1 cellular context compared by ENCODE assay signal in genomic region chr2:203650860-203651613, GRCh38.
TF ChIP-seq lines count a peak whose summit lies in the region.

No MANE protein-coding gene starts in this region.

TF ChIP-seq in HepG2, 621 proteins besides CTCF, POLR2A, EP300 and RAD21 (continued from another document and continues in another):
- TF ChIP-seq ARID4A (CRISPR knock-in tag; IDR thresholded peaks at IDR 0.05; ENCODE audit: borderline replicate concordance) (peak; percentile 63; the same call in 1 of the 2 replicates), ZNF3 (CRISPR knock-in tag; IDR thresholded peaks at IDR 0.05) (peak; percentile 44), NFYC (CRISPR knock-in tag; IDR thresholded peaks at IDR 0.05) (no peak), HNRNPLL (IDR thresholded peaks at IDR 0.05; ENCODE audit: low read depth, low read length, poor library complexity, severe bottlenecking) (no peak), HINFP (CRISPR knock-in tag; IDR thresholded peaks at IDR 0.05; ENCODE audit: low read depth) (no peak), ZFAT (CRISPR knock-in tag; conservative IDR thresholded peaks at IDR 0.05) (no peak), ZNF274 (CRISPR knock-in tag; IDR thresholded peaks at IDR 0.05) (no peak), IRF2 (CRISPR knock-in tag; IDR thresholded peaks at IDR 0.05) (peak; percentile 39; the same call in 1 of the 2 replicates), MYNN (CRISPR knock-in tag; IDR thresholded peaks at IDR 0.05; ENCODE audit: low read depth) (no peak), RARG (CRISPR knock-in tag; IDR thresholded peaks at IDR 0.05; ENCODE audit: low read depth) (no peak), HOXA9 (CRISPR knock-in tag; IDR thresholded peaks at IDR 0.05; ENCODE audit: borderline replicate concordance) (no peak), ZNF747 (CRISPR knock-in tag; IDR thresholded peaks at IDR 0.05; ENCODE audit: borderline replicate concordance) (0 out of 2 replicates have a peak, but pooled peaks have one; percentile 57), ZNF781 (CRISPR knock-in tag; IDR thresholded peaks at IDR 0.05; ENCODE audit: borderline replicate concordance, not compliant biosample characterization) (no peak), ZNF75D (CRISPR knock-in tag; IDR thresholded peaks at IDR 0.05; ENCODE audit: borderline replicate concordance) (no peak), ISX (CRISPR knock-in tag; conservative IDR thresholded peaks at IDR 0.05) (no peak), NR1H2 (CRISPR knock-in tag; IDR thresholded peaks at IDR 0.05; ENCODE audit: borderline replicate concordance, low read depth) (no peak), SAP130 (CRISPR knock-in tag; IDR thresholded peaks at IDR 0.05; ENCODE audit: low read depth) (peak; percentile 89), MED13 (CRISPR knock-in tag; IDR thresholded peaks at IDR 0.05) (no peak), ZNF234 (CRISPR knock-in tag; conservative IDR thresholded peaks at IDR 0.05) (no peak), NFIC (IDR thresholded peaks at IDR 0.05; ENCODE audit: low read length) (peak; percentile 94), ZFP62 (CRISPR knock-in tag; IDR thresholded peaks at IDR 0.05) (no peak), HDAC2 (CRISPR knock-in tag; IDR thresholded peaks at IDR 0.05) (peak; percentile 80), ARNT2 (CRISPR knock-in tag; IDR thresholded peaks at IDR 0.05; ENCODE audit: low read depth) (no peak), MBD4 (IDR thresholded peaks at IDR 0.05; ENCODE audit: borderline replicate concordance, low read length) (no peak), GATAD1 (CRISPR knock-in tag; IDR thresholded peaks at IDR 0.05) (0 out of 2 replicates have a peak, but pooled peaks have one; percentile 60), U2AF2 (IDR thresholded peaks at IDR 0.05; ENCODE audit: low read depth, low read length) (no peak), ZHX1 (CRISPR knock-in tag; IDR thresholded peaks at IDR 0.05; ENCODE audit: low read depth) (peak; percentile 81), ZNF558 (CRISPR knock-in tag; IDR thresholded peaks at IDR 0.05; ENCODE audit: borderline replicate concordance) (no peak; the same call in 1 of the 2 replicates), MTF2 (CRISPR knock-in tag; IDR thresholded peaks at IDR 0.05; ENCODE audit: borderline replicate concordance) (0 out of 2 replicates have a peak, but pooled peaks have one; percentile 39), ZNF749 (CRISPR knock-in tag; IDR thresholded peaks at IDR 0.05; ENCODE audit: borderline replicate concordance) (peak; percentile 29; the same call in 1 of the 2 replicates), ZNF709 (CRISPR knock-in tag; IDR thresholded peaks at IDR 0.05) (0 out of 2 replicates have a peak, but pooled peaks have one; percentile 89), YEATS4 (CRISPR knock-in tag; IDR thresholded peaks at IDR 0.05; ENCODE audit: borderline replicate concordance) (peak; percentile 61; the same call in 1 of the 2 replicates), ZNF251 (CRISPR knock-in tag; IDR thresholded peaks at IDR 0.05) (no peak), ZNF441 (CRISPR knock-in tag; IDR thresholded peaks at IDR 0.05; ENCODE audit: borderline replicate concordance) (no peak), PAWR (CRISPR knock-in tag; IDR thresholded peaks at IDR 0.05; ENCODE audit: borderline replicate concordance) (no peak), POGZ (CRISPR knock-in tag; IDR thresholded peaks at IDR 0.05) (peak; percentile 85)
- TF ChIP-seq, protein P1, sequence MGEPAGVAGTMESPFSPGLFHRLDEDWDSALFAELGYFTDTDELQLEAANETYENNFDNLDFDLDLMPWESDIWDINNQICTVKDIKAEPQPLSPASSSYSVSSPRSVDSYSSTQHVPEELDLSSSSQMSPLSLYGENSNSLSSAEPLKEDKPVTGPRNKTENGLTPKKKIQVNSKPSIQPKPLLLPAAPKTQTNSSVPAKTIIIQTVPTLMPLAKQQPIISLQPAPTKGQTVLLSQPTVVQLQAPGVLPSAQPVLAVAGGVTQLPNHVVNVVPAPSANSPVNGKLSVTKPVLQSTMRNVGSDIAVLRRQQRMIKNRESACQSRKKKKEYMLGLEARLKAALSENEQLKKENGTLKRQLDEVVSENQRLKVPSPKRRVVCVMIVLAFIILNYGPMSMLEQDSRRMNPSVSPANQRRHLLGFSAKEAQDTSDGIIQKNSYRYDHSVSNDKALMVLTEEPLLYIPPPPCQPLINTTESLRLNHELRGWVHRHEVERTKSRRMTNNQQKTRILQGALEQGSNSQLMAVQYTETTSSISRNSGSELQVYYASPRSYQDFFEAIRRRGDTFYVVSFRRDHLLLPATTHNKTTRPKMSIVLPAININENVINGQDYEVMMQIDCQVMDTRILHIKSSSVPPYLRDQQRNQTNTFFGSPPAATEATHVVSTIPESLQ (CRISPR knock-in tag; conservative IDR thresholded peaks at IDR 0.05), result no peak; the same call in 1 of the 2 replicates
- TF ChIP-seq, protein P2, sequence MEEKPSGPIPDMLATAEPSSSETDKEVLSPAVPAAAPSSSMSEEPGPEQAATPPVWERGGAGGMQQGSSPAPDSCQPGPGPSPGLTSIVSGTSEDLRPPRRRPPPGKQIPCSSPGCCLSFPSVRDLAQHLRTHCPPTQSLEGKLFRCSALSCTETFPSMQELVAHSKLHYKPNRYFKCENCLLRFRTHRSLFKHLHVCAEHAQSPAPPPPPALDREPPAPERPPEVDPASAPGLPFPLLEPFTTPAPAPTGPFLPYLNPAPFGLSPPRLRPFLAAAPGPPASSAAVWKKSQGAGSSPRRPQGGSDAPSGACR (CRISPR knock-in tag; IDR thresholded peaks at IDR 0.05), result peak; percentile 52; the same call in 1 of the 2 replicates
- TF ChIP-seq, protein P3, sequence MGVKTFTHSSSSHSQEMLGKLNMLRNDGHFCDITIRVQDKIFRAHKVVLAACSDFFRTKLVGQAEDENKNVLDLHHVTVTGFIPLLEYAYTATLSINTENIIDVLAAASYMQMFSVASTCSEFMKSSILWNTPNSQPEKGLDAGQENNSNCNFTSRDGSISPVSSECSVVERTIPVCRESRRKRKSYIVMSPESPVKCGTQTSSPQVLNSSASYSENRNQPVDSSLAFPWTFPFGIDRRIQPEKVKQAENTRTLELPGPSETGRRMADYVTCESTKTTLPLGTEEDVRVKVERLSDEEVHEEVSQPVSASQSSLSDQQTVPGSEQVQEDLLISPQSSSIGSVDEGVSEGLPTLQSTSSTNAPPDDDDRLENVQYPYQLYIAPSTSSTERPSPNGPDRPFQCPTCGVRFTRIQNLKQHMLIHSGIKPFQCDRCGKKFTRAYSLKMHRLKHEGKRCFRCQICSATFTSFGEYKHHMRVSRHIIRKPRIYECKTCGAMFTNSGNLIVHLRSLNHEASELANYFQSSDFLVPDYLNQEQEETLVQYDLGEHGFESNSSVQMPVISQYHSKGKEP (CRISPR knock-in tag; IDR thresholded peaks at IDR 0.05), result no peak
- TF ChIP-seq, protein P4, sequence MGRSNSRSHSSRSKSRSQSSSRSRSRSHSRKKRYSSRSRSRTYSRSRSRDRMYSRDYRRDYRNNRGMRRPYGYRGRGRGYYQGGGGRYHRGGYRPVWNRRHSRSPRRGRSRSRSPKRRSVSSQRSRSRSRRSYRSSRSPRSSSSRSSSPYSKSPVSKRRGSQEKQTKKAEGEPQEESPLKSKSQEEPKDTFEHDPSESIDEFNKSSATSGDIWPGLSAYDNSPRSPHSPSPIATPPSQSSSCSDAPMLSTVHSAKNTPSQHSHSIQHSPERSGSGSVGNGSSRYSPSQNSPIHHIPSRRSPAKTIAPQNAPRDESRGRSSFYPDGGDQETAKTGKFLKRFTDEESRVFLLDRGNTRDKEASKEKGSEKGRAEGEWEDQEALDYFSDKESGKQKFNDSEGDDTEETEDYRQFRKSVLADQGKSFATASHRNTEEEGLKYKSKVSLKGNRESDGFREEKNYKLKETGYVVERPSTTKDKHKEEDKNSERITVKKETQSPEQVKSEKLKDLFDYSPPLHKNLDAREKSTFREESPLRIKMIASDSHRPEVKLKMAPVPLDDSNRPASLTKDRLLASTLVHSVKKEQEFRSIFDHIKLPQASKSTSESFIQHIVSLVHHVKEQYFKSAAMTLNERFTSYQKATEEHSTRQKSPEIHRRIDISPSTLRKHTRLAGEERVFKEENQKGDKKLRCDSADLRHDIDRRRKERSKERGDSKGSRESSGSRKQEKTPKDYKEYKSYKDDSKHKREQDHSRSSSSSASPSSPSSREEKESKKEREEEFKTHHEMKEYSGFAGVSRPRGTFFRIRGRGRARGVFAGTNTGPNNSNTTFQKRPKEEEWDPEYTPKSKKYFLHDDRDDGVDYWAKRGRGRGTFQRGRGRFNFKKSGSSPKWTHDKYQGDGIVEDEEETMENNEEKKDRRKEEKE (IDR thresholded peaks at IDR 0.05), result no peak
- TF ChIP-seq, protein P5, sequence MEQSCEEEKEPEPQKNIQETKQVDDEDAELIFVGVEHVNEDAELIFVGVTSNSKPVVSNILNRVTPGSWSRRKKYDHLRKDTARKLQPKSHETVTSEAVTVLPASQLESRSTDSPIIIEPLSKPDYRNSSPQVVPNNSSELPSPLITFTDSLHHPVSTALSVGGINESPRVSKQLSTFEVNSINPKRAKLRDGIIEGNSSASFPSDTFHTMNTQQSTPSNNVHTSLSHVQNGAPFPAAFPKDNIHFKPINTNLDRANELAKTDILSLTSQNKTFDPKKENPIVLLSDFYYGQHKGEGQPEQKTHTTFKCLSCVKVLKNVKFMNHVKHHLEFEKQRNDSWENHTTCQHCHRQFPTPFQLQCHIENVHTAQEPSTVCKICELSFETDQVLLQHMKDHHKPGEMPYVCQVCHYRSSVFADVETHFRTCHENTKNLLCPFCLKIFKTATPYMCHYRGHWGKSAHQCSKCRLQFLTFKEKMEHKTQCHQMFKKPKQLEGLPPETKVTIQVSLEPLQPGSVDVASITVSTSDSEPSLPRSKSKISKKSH (CRISPR knock-in tag; IDR thresholded peaks at IDR 0.05; ENCODE audit: borderline replicate concordance), result no peak
- TF ChIP-seq, protein P6, sequence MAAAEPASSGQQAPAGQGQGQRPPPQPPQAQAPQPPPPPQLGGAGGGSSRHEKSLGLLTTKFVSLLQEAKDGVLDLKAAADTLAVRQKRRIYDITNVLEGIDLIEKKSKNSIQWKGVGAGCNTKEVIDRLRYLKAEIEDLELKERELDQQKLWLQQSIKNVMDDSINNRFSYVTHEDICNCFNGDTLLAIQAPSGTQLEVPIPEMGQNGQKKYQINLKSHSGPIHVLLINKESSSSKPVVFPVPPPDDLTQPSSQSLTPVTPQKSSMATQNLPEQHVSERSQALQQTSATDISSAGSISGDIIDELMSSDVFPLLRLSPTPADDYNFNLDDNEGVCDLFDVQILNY (CRISPR knock-in tag; conservative IDR thresholded peaks at IDR 0.05), result no peak
